In the genomic region with DNA sequence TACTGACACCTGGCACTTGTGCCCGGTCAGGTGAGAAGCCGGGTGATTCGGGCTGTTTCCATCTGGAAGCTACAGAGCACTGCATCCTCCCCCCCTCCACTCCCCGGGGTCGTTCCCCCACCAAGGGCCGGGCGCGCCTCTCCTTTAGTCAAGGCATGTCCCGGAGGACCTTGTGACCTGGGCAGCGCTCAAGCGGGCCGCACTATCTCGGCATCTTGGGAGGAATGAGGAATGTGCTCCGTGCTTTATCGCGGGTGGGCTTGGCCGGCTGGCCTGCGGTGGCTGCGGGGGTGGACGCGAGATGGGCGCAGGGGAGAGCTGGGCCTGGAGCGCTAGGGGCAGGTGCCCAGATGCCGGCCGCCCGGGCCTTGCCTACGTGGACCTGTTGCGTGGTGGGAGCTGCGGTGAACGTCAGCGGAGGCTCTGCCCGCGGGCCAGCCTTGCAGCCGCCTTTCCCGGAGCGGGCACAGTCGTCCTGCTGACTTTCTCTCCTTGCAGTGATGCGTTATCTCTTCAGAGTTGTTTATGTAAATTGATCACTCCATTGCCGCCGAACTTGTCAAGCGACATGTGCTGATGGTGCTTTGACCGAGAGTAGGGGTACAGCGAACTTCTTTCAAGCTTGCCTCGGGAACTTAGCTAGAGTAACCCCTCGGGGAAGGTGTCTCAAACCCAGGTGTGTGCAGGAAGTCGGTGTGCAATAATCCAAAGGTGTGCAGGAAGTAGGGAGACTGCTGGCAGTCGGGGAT, we compare ENCODE assay signal across 8 cellular contexts. TPM values are rescaled to one million over a fixed set of nuclear protein-coding genes. Genes with fewer than 3 reads are reported as not detected.
DNase-seq lines count a peak whose midpoint lies in the region; ATAC-seq and TF ChIP-seq lines count a peak whose summit lies in the region.

No MANE protein-coding gene starts in this region.

- peak overlapping the region; percentile 64 for H2AFZ ChIP-seq in mesenchymal stem cell (ENCODE audit: low read depth, low read length)

- H4K8ac ChIP-seq in mesenchymal stem cell (ENCODE audit: low read length), result no peak overlapping the region

- no peak overlapping the region for H3K27ac ChIP-seq in ectodermal cell (ENCODE audit: insufficient read depth, low read depth, low read length, poor library complexity, severe bottlenecking)
- no peak overlapping the region for H3K27ac ChIP-seq in mesenchymal stem cell (ENCODE audit: low read length, poor library complexity, severe bottlenecking)
- H3K27ac ChIP-seq in testis, result peak overlapping the region; percentile 79 to 81

- H2BK12ac ChIP-seq in mesenchymal stem cell (ENCODE audit: low read length in 2 of 2), result no peak overlapping the region

- peak overlapping the region; percentile 78 for H3K4me2 ChIP-seq in mesenchymal stem cell (ENCODE audit: low read length, poor library complexity, severe bottlenecking)

- H3K27me3 Mint-ChIP-seq in T-helper 1 cell treated with Interleukin-12 subunit alpha and Interleukin-12 subunit beta and Interleukin-4 antibody, amounts not matched to agents 30 μg/mL and 1 μg/mL, for 36 hours (ENCODE audit: low read depth), result peaks cover 70% of the 10 kb centered on the region

- DNase-seq in T-helper 1 cell (no peak), SW480 (ENCODE audit: low spot score) (peak; percentile 43), mesenchymal stem cell (peak; percentile 35), testis (peak; percentile 57)
- no peak for DNase-seq in NK-92 treated with Interleukin-12 subunit alpha and Interleukin-12 subunit beta, amount 100 ng/mL, for 24 hours (lab: John Stamatoyannopoulos, UW)

- no peak for TF ChIP-seq CTCF in testis (IDR thresholded peaks at IDR 0.05)

- no peak overlapping the region for H4K91ac ChIP-seq in mesenchymal stem cell (ENCODE audit: low read length)

- 4% methylated on average over 47 of the region's 47 CpGs for WGBS in ectodermal cell, 2 experiments
- 4% methylated on average over 38 of the region's 47 CpGs for WGBS in mesenchymal stem cell
- WGBS in testis, 2 donors, result 6 to 13% methylated on average over 15 to 47 of the region's 47 CpGs

- peaks cover 25% of the 10 kb centered on the region for H3K4me1 Mint-ChIP-seq in T-helper 1 cell treated with Interleukin-12 subunit alpha and Interleukin-12 subunit beta and Interleukin-4 antibody, amounts not matched to agents 30 μg/mL and 1 μg/mL, for 36 hours (ENCODE audit: low read depth)

- H3K4me3 ChIP-seq in ectodermal cell (ENCODE audit: insufficient read depth, low read depth, low read length) (peak overlapping the region; percentile 82), mesenchymal stem cell (ENCODE audit: insufficient read depth in 1 of 2, low read depth in 1 of 2, low read length in 2 of 2) (peak overlapping the region; percentile 87 to 91), testis (peak overlapping the region; percentile 82 to 93)

- H2AK5ac ChIP-seq in mesenchymal stem cell (ENCODE audit: low read length, severe bottlenecking), result no peak overlapping the region

- ATAC-seq in HG02973 (IDR thresholded peaks at IDR 0.05; ENCODE audit: unreplicated experiment), result no peak

- peak overlapping the region in 1 of 2 experiments; percentile 19 for H3K14ac ChIP-seq in mesenchymal stem cell (ENCODE audit: low read length in 2 of 2)

- H2BK120ac ChIP-seq in mesenchymal stem cell (ENCODE audit: low read depth, low read length), result no peak overlapping the region

- peak overlapping the region; percentile 69 for H3K27ac Mint-ChIP-seq in T-helper 1 cell treated with Interleukin-12 subunit alpha and Interleukin-12 subunit beta and Interleukin-4 antibody, amounts not matched to agents 30 μg/mL and 1 μg/mL, for 36 hours

- no peak overlapping the region for H3K4ac ChIP-seq in mesenchymal stem cell (ENCODE audit: low read depth in 1 of 2, low read length in 2 of 2)

- H3K18ac ChIP-seq in mesenchymal stem cell (ENCODE audit: low read depth in 1 of 2, low read length in 2 of 2), result no peak overlapping the region

- H3K36me3 Mint-ChIP-seq in T-helper 1 cell treated with Interleukin-12 subunit alpha and Interleukin-12 subunit beta and Interleukin-4 antibody, amounts not matched to agents 30 μg/mL and 1 μg/mL, for 36 hours (ENCODE audit: low read depth), result no peaks in the 10 kb centered on the region

- peak overlapping the region; percentile 89 for H3K9ac ChIP-seq in mesenchymal stem cell (ENCODE audit: low read length)

- peaks cover 52% of the 10 kb centered on the region for H3K27me3 ChIP-seq in ectodermal cell (ENCODE audit: control insufficient read depth, insufficient read depth, low read length, poor library complexity, severe bottlenecking)
- peaks cover 0 to 10% of the 10 kb centered on the region in 2 experiments for H3K27me3 ChIP-seq in mesenchymal stem cell (ENCODE audit: control insufficient read depth in 1 of 2, insufficient read depth in 1 of 2, low read length in 2 of 2)
- no peaks in the 10 kb centered on the region for H3K27me3 ChIP-seq in testis

- H3K23ac ChIP-seq in mesenchymal stem cell (ENCODE audit: low read length in 2 of 2), result peak overlapping the region in 1 of 2 experiments; percentile 66

- H2BK15ac ChIP-seq in mesenchymal stem cell (ENCODE audit: low read depth, poor library complexity, severe bottlenecking), result no peak overlapping the region

- intact Hi-C loops in testis (cut with DNase I; ENCODE audit: low total_unique reads), result loop anchor here (10.0 kb wide), 1 partner anchor 159 kb away; no protein-coding TSS in a partner anchor

- peak overlapping the region; percentile 96 for H3K4me3 Mint-ChIP-seq in T-helper 1 cell treated with Interleukin-12 subunit alpha and Interleukin-12 subunit beta and Interleukin-4 antibody, amounts not matched to agents 30 μg/mL and 1 μg/mL, for 36 hours

- no peak overlapping the region for H2BK5ac ChIP-seq in mesenchymal stem cell (ENCODE audit: low read depth, low read length, poor library complexity, severe bottlenecking)

- H3K36me3 ChIP-seq in ectodermal cell (ENCODE audit: control insufficient read depth, insufficient read depth, low read length), result no peaks in the 10 kb centered on the region
- H3K36me3 ChIP-seq in mesenchymal stem cell (ENCODE audit: control insufficient read depth in 1 of 2, insufficient read depth in 2 of 2, low read depth in 1 of 2, low read length in 2 of 2), result no peaks in the 10 kb centered on the region
- no peaks in the 10 kb centered on the region for H3K36me3 ChIP-seq in testis (ENCODE audit: low read depth, missing control alignments)

- TF ChIP-seq POLR2A in testis (IDR thresholded peaks at IDR 0.05), result no peak

- H3K9me3 ChIP-seq in ectodermal cell (ENCODE audit: control insufficient read depth, low read length), result no peaks in the 10 kb centered on the region
- peaks cover under 1% of the 10 kb centered on the region for H3K9me3 ChIP-seq in mesenchymal stem cell (ENCODE audit: control insufficient read depth, low read length)
- H3K9me3 ChIP-seq in testis, result no peaks in the 10 kb centered on the region

- peaks cover 29% of the 10 kb centered on the region for H3K79me1 ChIP-seq in mesenchymal stem cell (replicated peaks; ENCODE audit: low read length, poor library complexity, severe bottlenecking)

- H3K9me3 Mint-ChIP-seq in T-helper 1 cell treated with Interleukin-12 subunit alpha and Interleukin-12 subunit beta and Interleukin-4 antibody, amounts not matched to agents 30 μg/mL and 1 μg/mL, for 36 hours, result no peaks in the 10 kb centered on the region

- peaks cover 9% of the 10 kb centered on the region for H3K4me1 ChIP-seq in ectodermal cell (ENCODE audit: control insufficient read depth, insufficient read depth, low read length)
- H3K4me1 ChIP-seq in mesenchymal stem cell (ENCODE audit: control insufficient read depth, insufficient read depth, low read depth, low read length), result peaks cover 7% of the 10 kb centered on the region
- peaks cover 11% of the 10 kb centered on the region for H3K4me1 ChIP-seq in testis

RNA-seq across cellular contexts. Expression of gene LRRC1, which starts 1.1 kb away (rescaled TPM):
- polyA plus RNA-seq in ectodermal cell (2013, experiment 1 of 4), result 7.6 TPM
- 7.9 TPM for polyA plus RNA-seq in ectodermal cell (2013, experiment 2 of 4)
- 7.3 TPM for polyA plus RNA-seq in ectodermal cell (2013, experiment 3 of 4)
- polyA plus RNA-seq in ectodermal cell (2013, experiment 4 of 4), result 9.2 TPM
- polyA plus RNA-seq in mesenchymal stem cell (2013, experiment 1 of 2), result 3.4 TPM
- 3.2 TPM for polyA plus RNA-seq in mesenchymal stem cell (2013, experiment 2 of 2)
- total RNA-seq in testis, result 10 to 100 TPM; 34.1 to 36.5 TPM
- 29.5 TPM for polyA plus RNA-seq in testis (ENCODE audit: insufficient read depth, low read depth, low replicate concordance)

Comparison
In these comparisons a context has a peak if more than half of its experiments do, and no peak if none do; other contexts are left out.
1. DNase-seq: peak in SW480 (single experiment), mesenchymal stem cell (single experiment) and testis (single experiment); none in T-helper 1 cell (0 of 5) and NK-92 treated with Interleukin-12 subunit alpha and Interleukin-12 subunit beta, amount 100 ng/mL, for 24 hours (single experiment).
2. H3K27ac ChIP-seq: peak in testis (2 of 2); none in ectodermal cell (single experiment) and mesenchymal stem cell (single experiment).
3. Peak in every context shown above with its lines, with median percentiles within 50 percentile points of each other: H3K4me3 ChIP-seq.